In the genomic region with DNA sequence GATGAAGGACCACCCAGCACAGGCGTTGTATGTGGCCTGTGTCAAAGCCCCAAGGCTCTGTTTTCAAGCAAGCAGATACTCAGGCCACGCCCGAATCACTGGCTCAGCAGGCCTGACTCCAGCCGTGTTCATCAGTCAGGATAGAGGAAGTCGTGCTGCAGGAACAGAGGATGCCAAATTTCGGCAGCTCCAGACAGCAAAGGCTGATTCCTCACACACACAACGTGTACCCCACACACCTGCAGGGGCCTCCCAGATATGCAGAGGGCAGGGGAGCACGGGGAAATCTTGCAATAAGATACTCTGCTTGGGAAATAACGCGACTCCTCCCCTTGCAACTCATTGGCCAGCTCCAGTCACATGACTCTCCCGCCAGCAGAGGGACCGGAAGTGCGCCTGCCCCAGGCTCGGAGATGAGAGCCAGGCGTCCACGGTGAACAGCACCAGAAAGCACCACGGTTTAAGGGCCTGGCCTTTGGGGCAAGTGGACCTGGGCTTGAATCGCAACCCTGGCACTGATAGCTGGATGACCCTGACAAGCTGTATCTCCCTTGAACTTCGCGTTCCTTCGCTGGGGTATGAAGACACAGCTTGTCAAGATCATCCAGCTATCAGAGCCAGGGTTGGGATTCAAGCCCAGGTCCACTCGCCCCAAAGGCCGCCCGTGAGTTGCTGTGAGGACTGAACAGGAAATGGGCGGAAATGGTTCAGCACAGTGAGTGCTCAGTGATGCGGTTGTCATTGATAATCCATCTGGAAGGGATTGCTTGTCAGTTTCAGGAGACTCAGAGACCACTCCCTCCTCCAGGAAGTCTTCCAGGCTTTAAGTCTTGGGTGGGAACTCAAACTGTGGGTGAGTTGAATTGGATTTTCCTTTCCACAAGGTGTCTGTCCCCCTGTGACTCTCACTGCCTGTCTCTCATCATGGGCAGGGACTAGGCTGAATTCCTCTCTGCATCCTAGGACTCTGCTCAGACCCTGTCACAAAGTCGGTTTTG, we compare ENCODE assay signal across 10 cellular contexts.
DNase-seq lines count a peak whose midpoint lies in the region; ATAC-seq, FAIRE-seq and TF ChIP-seq lines count a peak whose summit lies in the region.
"Had no signal": no experiment of that assay in that cellular context is flagged by ENCODE, and none has a peak within 500 bp of the region (broad histone marks: within the 10 kb centered on the region; RNA-seq: fewer than 3 reads in every experiment).

No MANE protein-coding gene starts in this region.

- DNase-seq in C1 segment of cervical spinal cord (lab: John Stamatoyannopoulos, UW) (peak in 8 of 14 donors; percentile 5 to 60 (median 30)), NB4 (ENCODE audit: low read depth) (peak; percentile 93), K562 (ENCODE audit: extremely low read depth in 1 of 4, low spot score in 3 of 4) (peak; percentile 92 to 98 (median 98)), left lung (peak; percentile 41 to 77), kidney glomerular epithelial cell (lab: John Stamatoyannopoulos, UW) (no peak), DMS 273 treated with DMSO at 0.1 percent for 48 hours (lab: John Stamatoyannopoulos, UW) (no peak)
- DNase-seq in stimulated activated CD4-positive, alpha-beta T cell treated with anti-CD3 and anti-CD28 coated beads, Interleukin-15, amount 100 ng/mL, for 24 hours = no peak
- DNase-seq: DND-41 had no signal

- H3K27ac ChIP-seq in K562 (ENCODE audit: extremely low read depth, low read depth, low read length) (peak overlapping the region; percentile 84), left lung (peak overlapping the region in 1 of 2 donors; percentile 13)

- H3K4me3 ChIP-seq in NB4 (ENCODE audit: low read depth, low read length) (peak overlapping the region; percentile 80), K562 (peak overlapping the region; percentile 51), left lung (no peak overlapping the region)

- FAIRE-seq in K562 (lab: Jason Lieb, UNC) = peak; percentile 94
- FAIRE-seq: colon had no signal

- H3K4me1 ChIP-seq in K562 (replicated peaks in 1 of 2; ENCODE audit: control insufficient read depth in 2 of 2, insufficient read depth in 2 of 2, low read length in 2 of 2) (peaks cover 24 to 56% of the 10 kb centered on the region in 2 experiments), left lung (no peaks in the 10 kb centered on the region)

- H3K9me1 ChIP-seq in K562 (ENCODE audit: control insufficient read depth, insufficient read depth, low read length) = no peaks in the 10 kb centered on the region

- H3K36me3 ChIP-seq in K562 (ENCODE audit: control insufficient read depth, insufficient read depth, low read length) = no peaks in the 10 kb centered on the region; the same call in 2 of the 3 replicates
- H3K36me3 ChIP-seq in left lung = no peaks in the 10 kb centered on the region

- peaks cover 3% of the 10 kb centered on the region; the same call in 1 of the 2 replicates for H3K9me3 ChIP-seq in K562 (replicated peaks; ENCODE audit: control insufficient read depth, insufficient read depth, low read depth, low read length)
- H3K9me3 ChIP-seq in left lung = no peaks in the 10 kb centered on the region

- peak; percentile 92 for TF ChIP-seq POLR2A in NB4 (IDR thresholded peaks at IDR 0.05; ENCODE audit: extremely low read depth, insufficient read length)
- TF ChIP-seq POLR2A in K562 (conservative IDR thresholded peaks at IDR 0.05) = peak; percentile 87

- peak in 1 of 2 experiments; percentile 5; a peak in 2 of 4 replicates for TF ChIP-seq RAD21 in K562 (CRISPR knock-in tag; conservative IDR thresholded peaks at IDR 0.05 in 1 of 2, IDR thresholded peaks at IDR 0.05 in 1 of 2)

- no peaks in the 10 kb centered on the region for H4K20me1 ChIP-seq in K562 (replicated peaks; ENCODE audit: control insufficient read depth, insufficient read depth, low read length)

- peak; percentile 22; the same call in 1 of the 2 replicates for TF ChIP-seq EP300 in K562 (IDR thresholded peaks at IDR 0.05; ENCODE audit: low read length)

- intact Hi-C loops in K562 (cut with micrococcal nuclease) (loop anchor here (2.0 to 5.0 kb wide), 2 partner anchors 60 to 85 kb away; no protein-coding TSS in a partner anchor), left lung (cut with DNase I) (no loop called here)

- H3K9ac ChIP-seq in K562 (ENCODE audit: insufficient read depth in 1 of 2, low read depth in 2 of 2, low read length in 2 of 2) = peak overlapping the region; percentile 74 to 95

- H3K27me3 ChIP-seq in K562 (ENCODE audit: control insufficient read depth in 2 of 2, insufficient read depth in 2 of 2, low read length in 2 of 2) (no peaks in the 10 kb centered on the region), left lung (no peaks in the 10 kb centered on the region)

- POLR2A ChIA-PET in K562 (lab: Yijun Ruan, JAX) = interaction anchor here (0.6 to 1.6 kb wide), 11 partner anchors 9 to 351 kb away, joined by 3 to 5 read pairs (median 3); no protein-coding TSS in a partner anchor

- ATAC-seq in K562 (peak; percentile 89), left lung (peak; percentile 51), GM18907 (IDR thresholded peaks at IDR 0.05; ENCODE audit: unreplicated experiment) (no peak)

- in situ Hi-C loops in K562 (cut with MboI) = no loop called here

- BruUV-seq in K562 (replicated peaks; lab: Mats Ljungman, UMichigan) = no TSS peak

- peaks cover 22% of the 10 kb centered on the region for H3K79me2 ChIP-seq in K562 (ENCODE audit: control insufficient read depth, insufficient read depth, low read length)

- 3% methylated on average over 25 of the region's 27 CpGs for WGBS in K562 (ENCODE audit: insufficient coverage, low coverage, missing lambda C conversion rate)

- H2AFZ ChIP-seq in K562 (ENCODE audit: low read depth, low read length) = peak overlapping the region; percentile 96

- H3K4me2 ChIP-seq in K562 (ENCODE audit: insufficient read depth, low read length) = peak overlapping the region; percentile 96

- TF ChIP-seq CTCF in NB4 (IDR thresholded peaks at IDR 0.05; ENCODE audit: low read depth, low read length) = no peak
- TF ChIP-seq CTCF in K562 (IDR thresholded peaks at IDR 0.05 in 2 of 3, conservative IDR thresholded peaks at IDR 0.05 in 1 of 3; ENCODE audit: insufficient read depth in 2 of 3, low read depth in 1 of 3, low read length in 3 of 3) = no peak
- no peak for TF ChIP-seq CTCF in left lung (IDR thresholded peaks at IDR 0.05)

- CTCF ChIA-PET in K562 (lab: Yijun Ruan, JAX; ENCODE audit: low intra/inter-chr PET ratio) = no interaction called here

TF ChIP-seq in K562, 482 proteins besides CTCF, POLR2A, EP300 and RAD21 (continues in another document):
- TF ChIP-seq, protein P1, sequence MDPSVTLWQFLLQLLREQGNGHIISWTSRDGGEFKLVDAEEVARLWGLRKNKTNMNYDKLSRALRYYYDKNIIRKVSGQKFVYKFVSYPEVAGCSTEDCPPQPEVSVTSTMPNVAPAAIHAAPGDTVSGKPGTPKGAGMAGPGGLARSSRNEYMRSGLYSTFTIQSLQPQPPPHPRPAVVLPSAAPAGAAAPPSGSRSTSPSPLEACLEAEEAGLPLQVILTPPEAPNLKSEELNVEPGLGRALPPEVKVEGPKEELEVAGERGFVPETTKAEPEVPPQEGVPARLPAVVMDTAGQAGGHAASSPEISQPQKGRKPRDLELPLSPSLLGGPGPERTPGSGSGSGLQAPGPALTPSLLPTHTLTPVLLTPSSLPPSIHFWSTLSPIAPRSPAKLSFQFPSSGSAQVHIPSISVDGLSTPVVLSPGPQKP (CRISPR knock-in tag; IDR thresholded peaks at IDR 0.05) = no peak

Comparison
In these comparisons a context has a peak if more than half of its experiments do, and no peak if none do; other contexts are left out.
1. DNase-seq: peak in C1 segment of cervical spinal cord (8 of 14), NB4 (single experiment), K562 (4 of 4) and left lung (2 of 2); none in kidney glomerular epithelial cell (single experiment), DMS 273 treated with DMSO at 0.1 percent for 48 hours (single experiment) and stimulated activated CD4-positive, alpha-beta T cell treated with anti-CD3 and anti-CD28 coated beads, Interleukin-15, amount 100 ng/mL, for 24 hours (single experiment).
2. H3K4me3 ChIP-seq: peak in NB4 (single experiment) and K562 (single experiment); none in left lung (0 of 2).